In the genomic region with DNA sequence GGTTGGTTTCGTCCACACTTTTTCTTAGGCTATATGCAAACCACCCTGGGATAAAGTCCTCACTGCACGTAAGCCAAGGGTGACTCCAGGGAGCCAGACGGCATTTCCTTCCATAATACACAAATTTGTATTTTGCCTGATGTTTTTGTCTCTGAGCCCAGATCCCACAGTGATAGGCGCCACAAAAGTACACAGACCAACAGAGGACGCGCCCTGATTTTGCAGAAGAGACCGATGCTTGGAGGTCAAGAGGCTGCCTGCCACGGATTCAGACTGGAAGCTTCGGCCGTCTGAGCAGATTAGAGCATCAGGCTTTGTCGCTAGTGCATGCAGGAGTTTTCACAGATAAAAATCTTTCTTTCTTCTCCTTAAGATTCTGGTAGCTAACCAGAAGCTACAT, we compare ENCODE assay signal across 20 cellular contexts. TPM values are rescaled to one million over a fixed set of nuclear protein-coding genes. Genes with fewer than 3 reads are reported as not detected.
DNase-seq lines count a peak whose midpoint lies in the region; ATAC-seq, FAIRE-seq and TF ChIP-seq lines count a peak whose summit lies in the region.
"Had no signal": no experiment of that assay in that cellular context is flagged by ENCODE, and none has a peak within 500 bp of the region (broad histone marks: within the 10 kb centered on the region; RNA-seq: fewer than 3 reads in every experiment).

No MANE protein-coding gene starts in this region.

- TF ChIP-seq EP300 in H1 (IDR thresholded peaks at IDR 0.05; ENCODE audit: borderline replicate concordance in 1 of 2, low read depth in 2 of 2, low read length in 2 of 2), result no peak

- no peaks in the 10 kb centered on the region for H3K79me2 ChIP-seq in H1 (ENCODE audit: control insufficient read depth in 1 of 2, insufficient read depth in 2 of 2, low read length in 2 of 2)

- POLR2A ChIA-PET in H1 (lab: Charles Lee; ENCODE audit: partially characterized antibody), result no interaction called here

- no peak for DNase-seq in H1 (ENCODE audit: low read depth in 1 of 2, low spot score in 2 of 2)
- no peak for DNase-seq in right lobe of liver
- DNase-seq in SK-N-DZ (ENCODE audit: low spot score), result no peak
- no peak for DNase-seq in activated T-cell treated with anti-CD3 and anti-CD28 coated beads, Interleukin-2, amount 50 U/mL, for 4 hours
- no peak for DNase-seq in inferior parietal cortex (ENCODE audit: extremely low spot score)
- DNase-seq: activated T-cell treated with anti-CD3 and anti-CD28 coated beads, Interleukin-2, amount 50 U/mL, for 48 hours; DND-41; hippocampal formation; NCI-H1436 treated with DMSO at 0.1 percent for 48 hours; nucleus accumbens; SK-N-SH had no signal

- no peaks in the 10 kb centered on the region for H3K27me3 ChIP-seq in HUES6 (ENCODE audit: control insufficient read depth, insufficient read depth, low read length)
- peaks cover 0 to 4% (median 2%) of the 10 kb centered on the region in 4 experiments; a peak in 4 of 7 replicates for H3K27me3 ChIP-seq in H1 (replicated peaks in 1 of 4; ENCODE audit: control insufficient read depth in 3 of 4, extremely low read depth in 1 of 4, insufficient read depth in 3 of 4, low read length in 3 of 4)
- no peaks in the 10 kb centered on the region for H3K27me3 ChIP-seq in right lobe of liver
- H3K27me3 ChIP-seq in stomach smooth muscle (ENCODE audit: control insufficient read depth in 1 of 2, insufficient read depth in 2 of 2, low read length in 2 of 2), result no peaks in the 10 kb centered on the region
- H3K27me3 ChIP-seq: tibial nerve had no signal

- TF ChIP-seq RAD21 in H1 (IDR thresholded peaks at IDR 0.05 in 1 of 2, conservative IDR thresholded peaks at IDR 0.05 in 1 of 2; ENCODE audit: low read depth in 2 of 2, low read length in 2 of 2), result no peak

- no peak overlapping the region for H2AK5ac ChIP-seq in H1 (ENCODE audit: low read depth, low read length)

- peak overlapping the region; percentile 31; the same call in 1 of the 2 replicates for H3K27ac ChIP-seq in HUES6 (ENCODE audit: low read depth, low read length)
- no peak overlapping the region for H3K27ac ChIP-seq in H1 (ENCODE audit: low read depth, low read length)
- H3K27ac ChIP-seq in right lobe of liver, result peak overlapping the region in 2 of 3 donors; percentile 22 to 38
- peak overlapping the region; percentile 31 for H3K27ac ChIP-seq in stomach smooth muscle (ENCODE audit: low read length)
- H3K27ac ChIP-seq: tibial nerve had no signal

- H3K18ac ChIP-seq in H1 (ENCODE audit: extremely low read depth, low read length), result no peak overlapping the region

- H4K20me1 ChIP-seq in H1 (replicated peaks in 1 of 2; ENCODE audit: control insufficient read depth in 1 of 2, insufficient read depth in 2 of 2, low read length in 2 of 2), result no peaks in the 10 kb centered on the region

- H2AFZ ChIP-seq in H1 (ENCODE audit: low read length), result 0 out of 2 replicates have a peak overlapping the region, but pooled peaks have one; percentile 52

- 50% methylated on average over 11 of the region's 11 CpGs; no CpG with 5 or more reads in 1 of the 2 experiments for WGBS in H1 (ENCODE audit: extremely low coverage in 1 of 2, insufficient coverage in 1 of 2, insufficient read length in 1 of 2, insufficient replicate concordance in 2 of 2, low coverage in 1 of 2, low lambda C conversion rate in 2 of 2, missing lambda C conversion rate in 1 of 2), 2 experiments
- 39% methylated on average over 11 of the region's 11 CpGs for WGBS in right lobe of liver (ENCODE audit: insufficient coverage, low coverage, low lambda C conversion rate, missing lambda C conversion rate)

- no peaks in the 10 kb centered on the region for H3K36me3 Mint-ChIP-seq in activated T-cell treated with anti-CD3 and anti-CD28 coated beads, Interleukin-2, amount 50 U/mL, for 4 hours (ENCODE audit: insufficient read depth)
- H3K36me3 Mint-ChIP-seq: activated naive CD4-positive, alpha-beta T cell treated with anti-CD3 and anti-CD28 coated beads, Interleukin-2, amount 50 U/mL, for 24 hours had no signal

- no peak overlapping the region for H2BK20ac ChIP-seq in H1 (ENCODE audit: low read length)

- H3K56ac ChIP-seq in H1 (replicated peaks; ENCODE audit: insufficient read length, low read depth, low read length), result no peak overlapping the region

- H3K4me1 Mint-ChIP-seq in activated T-cell treated with anti-CD3 and anti-CD28 coated beads, Interleukin-2, amount 50 U/mL, for 4 hours (ENCODE audit: low read depth), result no peaks in the 10 kb centered on the region
- H3K4me1 Mint-ChIP-seq: activated naive CD4-positive, alpha-beta T cell treated with anti-CD3 and anti-CD28 coated beads, Interleukin-2, amount 50 U/mL, for 24 hours had no signal

- no peak overlapping the region for H4K8ac ChIP-seq in H1 (ENCODE audit: extremely low read depth, insufficient read depth, low read length)

- H3K36me3 ChIP-seq in HUES6 (ENCODE audit: control insufficient read depth, insufficient read depth, low read length), result no peaks in the 10 kb centered on the region
- no peaks in the 10 kb centered on the region for H3K36me3 ChIP-seq in H1 (ENCODE audit: control insufficient read depth in 2 of 4, insufficient read depth in 4 of 4, low read length in 3 of 4)
- H3K36me3 ChIP-seq in right lobe of liver, result no peaks in the 10 kb centered on the region
- no peaks in the 10 kb centered on the region for H3K36me3 ChIP-seq in stomach smooth muscle (ENCODE audit: control insufficient read depth in 2 of 2, insufficient read depth in 2 of 2, low read length in 2 of 2)
- H3K36me3 ChIP-seq: tibial nerve had no signal

- H3K4me3 ChIP-seq in HUES6 (ENCODE audit: low read depth, low read length) (peak overlapping the region; percentile 27; the same call in 1 of the 2 replicates), H1 (ENCODE audit: extremely low read depth in 1 of 4, insufficient read depth in 2 of 4, low read depth in 3 of 4, low read length in 4 of 4) (no peak overlapping the region), right lobe of liver (no peak overlapping the region), stomach smooth muscle (ENCODE audit: low read length in 2 of 2) (no peak overlapping the region)
- H3K4me3 ChIP-seq: tibial nerve had no signal

- CTCF ChIA-PET in H1 (lab: Charles Lee; ENCODE audit: partially characterized antibody), result interaction anchor here (0.6 to 2.8 kb wide), 11 partner anchors 9 to 423 kb away, joined by 3 to 13 read pairs (median 3); no protein-coding TSS in a partner anchor

- H3K79me1 ChIP-seq in H1 (ENCODE audit: low read depth, low read length), result no peaks in the 10 kb centered on the region

- H2BK12ac ChIP-seq in H1 (ENCODE audit: low read depth, low read length), result no peak overlapping the region

- no peak for FAIRE-seq in H1 (lab: Jason Lieb, UNC)
- FAIRE-seq: colon, endometrium had no signal

- intact Hi-C loops in right lobe of liver (cut with DNase I), result no loop called here

- no peak overlapping the region for H4K5ac ChIP-seq in H1 (ENCODE audit: insufficient read length, low read depth, low read length)

- H3K4me1 ChIP-seq in HUES6 (ENCODE audit: control insufficient read depth, insufficient read depth, low read length), result peaks cover 20% of the 10 kb centered on the region
- peaks cover 0 to 5% (median 3%) of the 10 kb centered on the region in 4 experiments; a peak in 3 of 7 replicates for H3K4me1 ChIP-seq in H1 (replicated peaks in 1 of 4; ENCODE audit: control insufficient read depth in 3 of 4, insufficient read depth in 4 of 4, low read length in 3 of 4)
- peaks cover 0 to 16% (median 7%) of the 10 kb centered on the region in 4 donors for H3K4me1 ChIP-seq in right lobe of liver
- peaks cover 14% of the 10 kb centered on the region for H3K4me1 ChIP-seq in stomach smooth muscle (ENCODE audit: control insufficient read depth, insufficient read depth, low read length)

- no peak overlapping the region for H2BK120ac ChIP-seq in H1 (replicated peaks; ENCODE audit: low read depth, low read length)

- H3K9ac ChIP-seq in HUES6 (ENCODE audit: low read length) (peak overlapping the region; percentile 15), H1 (replicated peaks in 1 of 4; ENCODE audit: extremely low read depth in 1 of 4, low read depth in 3 of 4, low read length in 3 of 4) (no peak overlapping the region), stomach smooth muscle (ENCODE audit: low read length in 2 of 2) (no peak overlapping the region)
- H3K9ac ChIP-seq: SK-N-SH had no signal

- H3K9me3 Mint-ChIP-seq in activated T-cell treated with anti-CD3 and anti-CD28 coated beads, Interleukin-2, amount 50 U/mL, for 4 hours, result peaks cover 9% of the 10 kb centered on the region

- no peak overlapping the region for H4K91ac ChIP-seq in H1 (replicated peaks; ENCODE audit: insufficient read length, low read length)

- no peak overlapping the region for H2BK15ac ChIP-seq in H1 (ENCODE audit: low read length)

- H3K4me3 Mint-ChIP-seq in activated T-cell treated with anti-CD3 and anti-CD28 coated beads, Interleukin-2, amount 50 U/mL, for 4 hours, result no peak overlapping the region
- H3K4me3 Mint-ChIP-seq: activated naive CD4-positive, alpha-beta T cell treated with anti-CD3 and anti-CD28 coated beads, Interleukin-2, amount 50 U/mL, for 24 hours had no signal

- TF ChIP-seq POLR2A in H1 (IDR thresholded peaks at IDR 0.05; ENCODE audit: control extremely low read depth in 1 of 2, low read depth in 2 of 2, low read length in 2 of 2) (no peak), right lobe of liver (IDR thresholded peaks at IDR 0.05) (no peak)

- ATAC-seq in right lobe of liver (peak; percentile 23 to 56 (median 45)), HG03571 (IDR thresholded peaks at IDR 0.05; ENCODE audit: unreplicated experiment) (no peak)
- no peak for ATAC-seq in activated T-cell treated with anti-CD3 and anti-CD28 coated beads, Interleukin-2, amount 50 U/mL, for 4 hours

- H3K23me2 ChIP-seq in H1 (ENCODE audit: low read depth, low read length), result no peaks in the 10 kb centered on the region

- H3K4ac ChIP-seq in H1 (replicated peaks; ENCODE audit: insufficient read length, low read depth, low read length), result no peak overlapping the region

- H2BK5ac ChIP-seq in H1 (ENCODE audit: low read depth, low read length), result no peak overlapping the region

- H3K23ac ChIP-seq in H1 (ENCODE audit: insufficient read length), result no peak overlapping the region

- H3K27me3 Mint-ChIP-seq in activated T-cell treated with anti-CD3 and anti-CD28 coated beads, Interleukin-2, amount 50 U/mL, for 4 hours (ENCODE audit: low read depth), result peaks cover 35% of the 10 kb centered on the region

- no peak for TF ChIP-seq CTCF in H1 (IDR thresholded peaks at IDR 0.05; ENCODE audit: control extremely low read depth in 1 of 3, insufficient read depth in 1 of 3, low read depth in 1 of 3, low read length in 3 of 3)
- TF ChIP-seq CTCF in right lobe of liver (IDR thresholded peaks at IDR 0.05), result no peak

- H3K4me2 ChIP-seq in H1 (ENCODE audit: insufficient read depth in 1 of 2, low read depth in 2 of 2, low read length in 2 of 2), result peak overlapping the region in 1 of 2 experiments; percentile 30; a peak in 1 of 4 replicates
- H3K4me2 ChIP-seq: SK-N-SH had no signal

- H3K9me3 ChIP-seq in HUES6 (ENCODE audit: control insufficient read depth, insufficient read depth, low read depth, low read length) (peaks cover 15% of the 10 kb centered on the region), H1 (ENCODE audit: insufficient read depth in 2 of 2, low read depth in 1 of 2, low read length in 1 of 2) (peaks cover 5 to 7% of the 10 kb centered on the region in 2 experiments; a peak in 1 of 4 replicates), right lobe of liver (no peaks in the 10 kb centered on the region), stomach smooth muscle (ENCODE audit: control insufficient read depth in 2 of 2, low read length in 2 of 2) (no peaks in the 10 kb centered on the region)
- H3K9me3 ChIP-seq: SK-N-SH had no signal

- no peak overlapping the region for H3K14ac ChIP-seq in H1 (ENCODE audit: insufficient read length)

RNA-seq across cellular contexts. Expression of gene FOXQ1, which starts 22.8 kb away (rescaled TPM):
- not detected in 2 replicates for total RNA-seq in H1 (2021; fragmentation: NEBNext Ultra II Directional; extraction: Animal tissue kit (Norgen Biotek cat#: 25700))
- 0.03 TPM in 2 replicates for polyA plus RNA-seq in H1 (2011; rRNA removed)
- polyA plus RNA-seq in H1 (2011; cell fraction: cytosol; rRNA removed), result 0.05 TPM
- polyA plus RNA-seq in H1 (2011; cell fraction: nucleus; rRNA removed), result not detected
- 0.14 TPM in 1 of 4 replicates, not detected in the others for polyA plus RNA-seq in H1 (2012, experiment 1 of 2)
- 0.17 TPM for polyA plus RNA-seq in H1 (2012, experiment 2 of 2)
- polyA plus RNA-seq in H1 (2013, experiment 1 of 2), result 0.06 TPM
- polyA plus RNA-seq in H1 (2013, experiment 2 of 2), result 0.06 TPM
- polyA minus RNA-seq in H1 (2011; rRNA and poly(A)+ RNA removed), result not detected in 2 replicates
- polyA minus RNA-seq in H1 (2011; cell fraction: cytosol; rRNA and poly(A)+ RNA removed), result not detected
- 0.30 TPM for polyA minus RNA-seq in H1 (2011; cell fraction: nucleus; rRNA and poly(A)+ RNA removed)
- 1 to 10 TPM in 1 of 6 experiments, under 1 TPM in 5; 0.12 to 4.0 (median 0.23) TPM for total RNA-seq in right lobe of liver
- not detected in 2 replicates for polyA plus RNA-seq in SK-N-DZ (2014; cell fraction: cytosol; rRNA removed)
- polyA plus RNA-seq in SK-N-DZ (2014; cell fraction: nucleus; rRNA removed), result not detected in 2 replicates
- not detected for total RNA-seq in activated T-cell treated with anti-CD3 and anti-CD28 coated beads, Interleukin-2, amount 50 U/mL, for 4 hours
- total RNA-seq: IMR-90, M059J had no signal
- polyA plus RNA-seq: IMR-90, SK-N-SH had no signal

RNA-seq across cellular contexts. Expression of gene FOXF2, which starts 54.7 kb away (rescaled TPM):
- total RNA-seq in H1 (2021; fragmentation: NEBNext Ultra II Directional; extraction: Animal tissue kit (Norgen Biotek cat#: 25700)), result not detected in 2 replicates
- polyA plus RNA-seq in H1 (2011; rRNA removed), result 0.05 TPM in 2 replicates
- 0.08 TPM for polyA plus RNA-seq in H1 (2011; cell fraction: cytosol; rRNA removed)
- not detected for polyA plus RNA-seq in H1 (2011; cell fraction: nucleus; rRNA removed)
- not detected in 4 replicates for polyA plus RNA-seq in H1 (2012, experiment 1 of 2)
- polyA plus RNA-seq in H1 (2012, experiment 2 of 2), result not detected
- 0.06 TPM for polyA plus RNA-seq in H1 (2013, experiment 1 of 2)
- not detected for polyA plus RNA-seq in H1 (2013, experiment 2 of 2)
- polyA minus RNA-seq in H1 (2011; rRNA and poly(A)+ RNA removed), result not detected in 2 replicates
- polyA minus RNA-seq in H1 (2011; cell fraction: cytosol; rRNA and poly(A)+ RNA removed), result 0.81 TPM
- 0.30 TPM for polyA minus RNA-seq in H1 (2011; cell fraction: nucleus; rRNA and poly(A)+ RNA removed)
- under 1 TPM in 2 of 6 experiments, not detected in 4; 0.11 to 0.19 TPM for total RNA-seq in right lobe of liver
- not detected in 2 replicates for polyA plus RNA-seq in SK-N-DZ (2014; cell fraction: cytosol; rRNA removed)
- not detected in 2 replicates for polyA plus RNA-seq in SK-N-DZ (2014; cell fraction: nucleus; rRNA removed)
- under 1 TPM in 1 of 3 donors, not detected in 2; 0.08 TPM for total RNA-seq in activated T-cell treated with anti-CD3 and anti-CD28 coated beads, Interleukin-2, amount 50 U/mL, for 4 hours
- polyA plus RNA-seq: SK-N-SH had no signal

Comparison
In these comparisons a context has a peak if more than half of its experiments do, and no peak if none do; other contexts are left out.
1. ATAC-seq: peak in right lobe of liver (4 of 4); none in activated T-cell treated with anti-CD3 and anti-CD28 coated beads, Interleukin-2, amount 50 U/mL, for 4 hours (0 of 2) and HG03571 (single experiment).